In the genomic region with DNA sequence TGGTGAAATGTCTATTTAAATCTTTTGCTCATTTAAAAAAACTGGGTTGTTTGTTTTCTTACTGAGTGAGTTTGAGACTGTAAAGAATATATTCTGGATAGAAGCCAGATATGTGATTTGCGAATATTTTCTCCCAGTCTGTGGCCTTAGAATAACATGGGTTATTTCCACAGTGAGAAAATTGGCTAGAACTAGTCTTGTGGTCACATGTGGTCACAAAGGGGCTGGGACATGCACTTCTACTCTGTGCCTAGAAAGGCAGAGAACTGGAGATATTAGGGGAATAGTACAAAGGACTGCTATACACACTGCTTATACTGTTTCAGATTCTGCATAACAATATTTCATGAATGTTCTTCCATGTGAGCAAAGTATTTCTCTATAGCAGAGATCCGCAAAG, we compare ENCODE assay signal across 15 cellular contexts.
DNase-seq lines count a peak whose midpoint lies in the region; ATAC-seq and TF ChIP-seq lines count a peak whose summit lies in the region.
"Had no signal": no experiment of that assay in that cellular context is flagged by ENCODE, and none has a peak within 500 bp of the region (broad histone marks: within the 10 kb centered on the region; RNA-seq: fewer than 3 reads in every experiment).

No MANE protein-coding gene starts in this region.

- in situ Hi-C loops in astrocyte of the cerebellum (cut with HindIII; ENCODE audit: low sequenced_read_pairs) = no loop called here

- H3K27me3 Mint-ChIP-seq in chondrocyte (ENCODE audit: low read depth) = peaks cover 21% of the 10 kb centered on the region

- no peak for TF ChIP-seq POLR2A in esophagus squamous epithelium (IDR thresholded peaks at IDR 0.05)

- H3K4me1 ChIP-seq in esophagus squamous epithelium = peaks cover 0 to 11% (median 5%) of the 10 kb centered on the region in 3 donors
- H3K4me1 ChIP-seq: BLaER1, Caco-2 had no signal

- H3K4me1 Mint-ChIP-seq in chondrocyte (ENCODE audit: low read depth) = peaks cover 39% of the 10 kb centered on the region

- H3K9me3 ChIP-seq in esophagus squamous epithelium = no peaks in the 10 kb centered on the region
- H3K9me3 ChIP-seq: Caco-2 had no signal

- peaks cover 13% of the 10 kb centered on the region for H3K9me3 Mint-ChIP-seq in chondrocyte (ENCODE audit: low read depth)

- H3K27me3 ChIP-seq in esophagus squamous epithelium = peaks cover 0 to 10% (median 0%) of the 10 kb centered on the region in 4 donors
- H3K27me3 ChIP-seq: BLaER1 had no signal

- TF ChIP-seq CTCF in astrocyte of the cerebellum (IDR thresholded peaks at IDR 0.05; ENCODE audit: low read depth, low read length, missing control alignments) (no peak), chondrocyte (IDR thresholded peaks at IDR 0.05) (no peak), esophagus squamous epithelium (IDR thresholded peaks at IDR 0.05) (no peak)

- DNase-seq in Right ventricle myocardium inferior (ENCODE audit: missing footprints) = no peak
- no peak for DNase-seq in cardiac septum (ENCODE audit: low spot score)
- peak; percentile 52 for DNase-seq in astrocyte of the cerebellum (ENCODE audit: low read depth)
- no peak for DNase-seq in chondrocyte (ENCODE audit: low spot score)
- DNase-seq in left kidney (ENCODE audit: low read depth, low spot score) = peak; percentile 17
- no peak for DNase-seq in GM19238 (ENCODE audit: insufficient read length, low spot score)
- DNase-seq in esophagus squamous epithelium (lab: John Stamatoyannopoulos, UW) = no peak
- DNase-seq: 8988T; AML-193; Caco-2; CD8-positive, alpha-beta memory T cell; DND-41; GF-D8 had no signal

- no peak overlapping the region for H3K4me3 Mint-ChIP-seq in chondrocyte (ENCODE audit: unreplicated experiment)
- H3K4me3 Mint-ChIP-seq: CD8-positive, alpha-beta memory T cell had no signal

- intact Hi-C loops in Right ventricle myocardium inferior (cut with DNase I) = no loop called here
- intact Hi-C loops in cardiac septum (cut with DNase I) = no loop called here
- intact Hi-C loops in esophagus squamous epithelium (cut with DNase I) = no loop called here

- H3K36me3 ChIP-seq in esophagus squamous epithelium = no peaks in the 10 kb centered on the region
- H3K36me3 ChIP-seq: BLaER1 had no signal

- peak; percentile 72 for ATAC-seq in Right ventricle myocardium inferior
- ATAC-seq in GM18520 (IDR thresholded peaks at IDR 0.05; ENCODE audit: unreplicated experiment) = no peak

- H3K27ac Mint-ChIP-seq in chondrocyte (ENCODE audit: unreplicated experiment) = peak overlapping the region; percentile 75
- H3K27ac Mint-ChIP-seq: CD8-positive, alpha-beta memory T cell had no signal

- no peak overlapping the region for H3K4me3 ChIP-seq in astrocyte of the cerebellum (ENCODE audit: low read depth, low read length)
- H3K4me3 ChIP-seq in esophagus squamous epithelium = no peak overlapping the region
- H3K4me3 ChIP-seq: BLaER1 had no signal

- peaks cover 2% of the 10 kb centered on the region for H3K36me3 Mint-ChIP-seq in chondrocyte (ENCODE audit: low read depth)

- H3K27ac ChIP-seq in esophagus squamous epithelium = no peak overlapping the region
- H3K27ac ChIP-seq: BLaER1 had no signal

- WGBS in esophagus squamous epithelium, 2 donors = 60 to 66% methylated on average over 2 of the region's 2 CpGs

Comparison
In these comparisons a context has a peak if more than half of its experiments do, and no peak if none do; other contexts are left out.
1. DNase-seq: peak in astrocyte of the cerebellum (single experiment) and left kidney (single experiment); none in Right ventricle myocardium inferior (single experiment), cardiac septum (single experiment), chondrocyte (single experiment), GM19238 (single experiment) and esophagus squamous epithelium (single experiment).